8 cellular contexts compared by ENCODE assay signal in genomic region chr2:102251042-102251848, GRCh38.
DNase-seq lines count a peak whose midpoint lies in the region; ATAC-seq and TF ChIP-seq lines count a peak whose summit lies in the region.

No MANE protein-coding gene starts in this region.

- peak overlapping the region in 1 of 2 experiments; percentile 60; a peak in 1 of 4 replicates for H4K8ac ChIP-seq in IMR-90 (ENCODE audit: low read depth in 2 of 2, low read length in 2 of 2)

- no peak overlapping the region for H3K18ac ChIP-seq in IMR-90 (ENCODE audit: low read depth, low read length)

- in situ Hi-C loops in IMR-90 (cut with MboI; ENCODE audit: low sequenced_read_pairs), result loop anchor here (5.0 kb wide), 1 partner anchor 106 kb away; the partner anchor contains the start of gene IL18R1

- H2BK120ac ChIP-seq in IMR-90 (ENCODE audit: low read depth, low read length), result peak overlapping the region; percentile 77

- TF ChIP-seq POLR2A in IMR-90 (IDR thresholded peaks at IDR 0.05; ENCODE audit: low read depth, low read length), result no peak

- H3K4ac ChIP-seq in IMR-90 (ENCODE audit: low read depth, low read length), result peak overlapping the region; percentile 67

- H3K27me3 ChIP-seq in GM06990 (replicated peaks; ENCODE audit: control insufficient read depth, insufficient read depth, low read length) (no peaks in the 10 kb centered on the region; the same call in none of the 2 replicates), IMR-90 (ENCODE audit: control insufficient read depth, insufficient read depth, low read length) (peaks cover 4% of the 10 kb centered on the region; the same call in 1 of the 2 replicates), upper lobe of right lung (no peaks in the 10 kb centered on the region)

- H3K4me2 ChIP-seq in IMR-90 (ENCODE audit: low read depth, low read length), result peak overlapping the region; percentile 84

- CTCF ChIA-PET in IMR-90 (lab: Yijun Ruan, JAX), result interaction anchor here (0.9 to 1.5 kb wide), 5 partner anchors 10 to 200 kb away, joined by 3 to 4 read pairs (median 3); partner anchors contain the start of gene IL18R1

- ATAC-seq in IMR-90 (ENCODE audit: low read depth) (peak; percentile 76), upper lobe of right lung (peak; percentile 91)

- H2BK15ac ChIP-seq in IMR-90 (ENCODE audit: low read depth, low read length), result peak overlapping the region; percentile 72; the same call in 2 of the 3 replicates

- no peaks in the 10 kb centered on the region for H3K36me3 Mint-ChIP-seq in osteocyte (ENCODE audit: unreplicated experiment)

- H3K14ac ChIP-seq in IMR-90 (replicated peaks; ENCODE audit: low read depth, low read length), result peak overlapping the region; percentile 55; the same call in 1 of the 2 replicates

- peak overlapping the region; percentile 78 for H2AK9ac ChIP-seq in IMR-90 (replicated peaks; ENCODE audit: low read depth, low read length, poor library complexity)

- BruUV-seq in IMR-90 (replicated peaks; lab: Mats Ljungman, UMichigan), result no TSS peak

- H3K9ac ChIP-seq in IMR-90 (ENCODE audit: low read depth, low read length), result no peak overlapping the region

- H2AFZ ChIP-seq in IMR-90 (replicated peaks; ENCODE audit: low read length, poor library complexity), result peak overlapping the region; percentile 92

- H3K79me1 ChIP-seq in IMR-90 (ENCODE audit: low read depth in 1 of 2, low read length in 2 of 2), result no peaks in the 10 kb centered on the region

- no peaks in the 10 kb centered on the region for H4K20me1 ChIP-seq in IMR-90 (ENCODE audit: insufficient read depth, low read length)

- H3K27ac ChIP-seq in IMR-90 (ENCODE audit: insufficient read depth, low read length) (no peak overlapping the region), upper lobe of right lung (no peak overlapping the region)

- H2BK5ac ChIP-seq in IMR-90 (ENCODE audit: low read depth, low read length, poor library complexity, severe bottlenecking), result no peak overlapping the region

- H3K27ac Mint-ChIP-seq in osteocyte (ENCODE audit: unreplicated experiment), result no peak overlapping the region

- H4K5ac ChIP-seq in IMR-90 (ENCODE audit: low read depth, low read length), result peak overlapping the region; percentile 56; the same call in 1 of the 2 replicates

- no peak overlapping the region for H3K56ac ChIP-seq in IMR-90 (ENCODE audit: extremely low read depth, insufficient read depth, low read length)

- H3K4me1 ChIP-seq in IMR-90 (ENCODE audit: control insufficient read depth, insufficient read depth, low read length) (no peaks in the 10 kb centered on the region), upper lobe of right lung (peaks cover 2% of the 10 kb centered on the region)

- dilution Hi-C loops in IMR-90 (cut with HindIII; ENCODE audit: low sequenced_read_pairs, unreplicated experiment), result no loop called here

- TF ChIP-seq CTCF in GM06990 (IDR thresholded peaks at IDR 0.05; ENCODE audit: insufficient read depth, low read length, poor library complexity, severe bottlenecking) (peak; percentile 63), IMR-90 (conservative IDR thresholded peaks at IDR 0.05; ENCODE audit: low read depth, low read length) (no peak), fibroblast of the aortic adventitia (IDR thresholded peaks at IDR 0.05; ENCODE audit: insufficient read depth, low read length) (peak; percentile 54), osteocyte (IDR thresholded peaks at IDR 0.05) (peak; percentile 74), upper lobe of right lung (IDR thresholded peaks at IDR 0.05) (peak; percentile 79)

- WGBS in IMR-90 (ENCODE audit: extremely low coverage in 2 of 2, insufficient read length in 1 of 2), 2 experiments, result 6% methylated on average over 27 of the region's 52 CpGs; no CpG with 5 or more reads in 1 of the 2 experiments

- peaks cover 8% of the 10 kb centered on the region for H3K4me1 Mint-ChIP-seq in osteocyte (ENCODE audit: unreplicated experiment)

- peaks cover 10% of the 10 kb centered on the region for H3K27me3 Mint-ChIP-seq in osteocyte (ENCODE audit: unreplicated experiment)

- H3K9me1 ChIP-seq in IMR-90 (ENCODE audit: insufficient read depth, low read length), result no peaks in the 10 kb centered on the region

- peak overlapping the region; percentile 82 for H3K4me3 Mint-ChIP-seq in osteocyte (ENCODE audit: unreplicated experiment)

- H3K9me3 Mint-ChIP-seq in osteocyte (ENCODE audit: unreplicated experiment), result no peaks in the 10 kb centered on the region

- peak overlapping the region; percentile 28; the same call in 1 of the 2 replicates for H2AK5ac ChIP-seq in IMR-90 (ENCODE audit: low read depth, low read length)

- H3K23ac ChIP-seq in IMR-90 (ENCODE audit: low read depth, low read length), result peak overlapping the region; percentile 83

- intact Hi-C loops in IMR-90 (cut with micrococcal nuclease), result no loop called here
- intact Hi-C loops in upper lobe of right lung (cut with DNase I), result no loop called here

- H3K9me3 ChIP-seq in IMR-90 (ENCODE audit: control insufficient read depth, insufficient read depth, low read length), result no peaks in the 10 kb centered on the region
- H3K9me3 ChIP-seq in upper lobe of right lung, result no peaks in the 10 kb centered on the region

- TF ChIP-seq RAD21 in IMR-90 (IDR thresholded peaks at IDR 0.05; ENCODE audit: low read length), result no peak

- DNase-seq in GM06990 (ENCODE audit: extremely low read depth, insufficient read length) (peak; percentile 28), IMR-90 (no peak), fibroblast of the aortic adventitia (ENCODE audit: low read depth) (no peak), osteocyte (ENCODE audit: extremely low spot score, unreplicated experiment) (no peak), upper lobe of right lung (peak; percentile 85), NCI-H226 (no peak), cerebellar nuclear complex (lab: John Stamatoyannopoulos, UW) (no peak)
- DNase-seq in activated T-cell treated with anti-CD3 and anti-CD28 coated beads, Interleukin-2, amount 50 U/mL, for 1 hour, result peak; percentile 72

- H2BK20ac ChIP-seq in IMR-90 (ENCODE audit: low read depth, low read length), result peak overlapping the region; percentile 83

- H3K4me3 ChIP-seq in GM06990 (replicated peaks; ENCODE audit: low read depth, low read length) (no peak overlapping the region), IMR-90 (ENCODE audit: insufficient read depth, low read depth, low read length) (peak overlapping the region; percentile 40), fibroblast of the aortic adventitia (ENCODE audit: low read depth, low read length) (peak overlapping the region; percentile 50), upper lobe of right lung (peak overlapping the region; percentile 32)

- H3K36me3 ChIP-seq in GM06990 (ENCODE audit: control insufficient read depth, insufficient read depth, low read length), result no peaks in the 10 kb centered on the region
- H3K36me3 ChIP-seq in IMR-90 (ENCODE audit: control insufficient read depth, insufficient read depth, low read length), result no peaks in the 10 kb centered on the region
- no peaks in the 10 kb centered on the region for H3K36me3 ChIP-seq in upper lobe of right lung

- H4K91ac ChIP-seq in IMR-90 (ENCODE audit: insufficient read depth, low read depth, low read length), result peak overlapping the region; percentile 65; the same call in 1 of the 2 replicates

- POLR2A ChIA-PET in IMR-90 (lab: Charles Lee; ENCODE audit: unreplicated experiment), result interaction anchor here (0.6 kb wide), 1 partner anchor 287 kb away, joined by 5 read pairs; no protein-coding TSS in a partner anchor

TF ChIP-seq in IMR-90, 13 proteins besides CTCF, POLR2A, EP300 and RAD21:
- no peak for TF ChIP-seq RCOR1 (IDR thresholded peaks at IDR 0.05; ENCODE audit: insufficient replicate concordance, low read length)
- TF ChIP-seq NFE2L2 (IDR thresholded peaks at IDR 0.05; ENCODE audit: low read depth, low read length), result no peak
- no peak for TF ChIP-seq MAFK (IDR thresholded peaks at IDR 0.05; ENCODE audit: low read depth, low read length)
- TF ChIP-seq USF2 (IDR thresholded peaks at IDR 0.05; ENCODE audit: low read depth, low read length), result no peak
- no peak for TF ChIP-seq RFX5 (IDR thresholded peaks at IDR 0.05; ENCODE audit: low read depth, low read length)
- no peak for TF ChIP-seq FOS (IDR thresholded peaks at IDR 0.05; ENCODE audit: low read depth, low read length)
- no peak for TF ChIP-seq SMC3 (IDR thresholded peaks at IDR 0.05; ENCODE audit: low read depth, low read length)
- TF ChIP-seq BHLHE40 (IDR thresholded peaks at IDR 0.05; ENCODE audit: low read depth, low read length), result no peak
- TF ChIP-seq CEBPB (IDR thresholded peaks at IDR 0.05; ENCODE audit: low read depth, low read length), result no peak
- no peak for TF ChIP-seq MXI1 (IDR thresholded peaks at IDR 0.05; ENCODE audit: borderline replicate concordance, low read depth, low read length)
- TF ChIP-seq CHD1 (IDR thresholded peaks at IDR 0.05; ENCODE audit: low read depth, low read length), result no peak
- no peak for TF ChIP-seq ELK1 (IDR thresholded peaks at IDR 0.05; ENCODE audit: borderline replicate concordance, low read depth, low read length)
- no peak for TF ChIP-seq MAZ (IDR thresholded peaks at IDR 0.05; ENCODE audit: borderline replicate concordance, low read depth, low read length)

Comparison
In these comparisons a context has a peak if more than half of its experiments do, and no peak if none do; other contexts are left out.
1. DNase-seq: peak in GM06990 (single experiment), activated T-cell treated with anti-CD3 and anti-CD28 coated beads, Interleukin-2, amount 50 U/mL, for 1 hour (single experiment) and upper lobe of right lung (single experiment); none in IMR-90 (single experiment), fibroblast of the aortic adventitia (single experiment), osteocyte (single experiment), NCI-H226 (single experiment) and cerebellar nuclear complex (0 of 2).